21 cellular contexts compared by ENCODE assay signal in the genomic region with DNA sequence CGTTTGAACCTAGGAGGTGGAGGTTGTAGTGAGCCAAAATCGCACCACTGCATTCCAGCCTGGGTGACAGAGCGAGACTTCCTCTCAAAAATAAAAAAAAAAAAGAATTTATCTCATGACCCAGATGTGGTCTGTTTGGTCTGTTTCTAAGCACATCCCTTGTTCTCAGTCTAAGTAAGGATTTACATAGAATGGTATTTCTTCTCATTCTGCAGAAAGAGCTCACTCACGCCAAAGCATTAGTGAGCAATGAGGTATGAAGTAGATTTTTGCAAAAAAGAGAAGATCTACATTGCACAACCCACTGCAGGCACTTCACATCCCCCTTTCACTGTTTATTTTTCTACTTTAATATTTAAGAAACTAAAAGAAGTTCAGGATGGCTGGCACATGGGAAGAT.
A peak's percentile ranks its signal among the peaks of the same experiment; 100 is the strongest.
DNase-seq lines count a peak whose midpoint lies in the region; ATAC-seq and TF ChIP-seq lines count a peak whose summit lies in the region.
"Had no signal": no experiment of that assay in that cellular context is flagged by ENCODE, and none has a peak within 500 bp of the region (broad histone marks: within the 10 kb centered on the region; RNA-seq: fewer than 3 reads in every experiment).

No MANE protein-coding gene starts in this region.

- TF ChIP-seq POLR2A in esophagus squamous epithelium (IDR thresholded peaks at IDR 0.05) = no peak

- no peaks in the 10 kb centered on the region for H3K9me3 Mint-ChIP-seq in activated T-cell treated with anti-CD3 and anti-CD28 coated beads, Interleukin-2, amount 50 U/mL, for 72 hours
- no peaks in the 10 kb centered on the region for H3K9me3 Mint-ChIP-seq in dendritic cell treated with granulocyte-macrophage colony-stimulating factor and Interleukin-4, amounts not matched to agents 40 ng/mL and 50 ng/mL, for 4 days
- no peaks in the 10 kb centered on the region for H3K9me3 Mint-ChIP-seq in stimulated activated naive B cell treated with anti-CD40 and anti-IgM and Interleukin-4, amounts not matched to agents 10 μg/mL and 1 μg/mL and 100 μg/mL, for 72 hours
- H3K9me3 Mint-ChIP-seq: activated naive CD8-positive, alpha-beta T cell treated with anti-CD3 and anti-CD28 coated beads for 36 hours; activated T-helper 1 cell treated with anti-CD3 and anti-CD28 coated beads, Interleukin-12 subunit alpha, Interleukin-12 subunit beta, Interleukin-2, Interleukin-4 antibody, amounts not matched to agents 30 ng/mL and 10 ng/mL and 1 ng/mL, durations not matched to agents 14 hours and 24 hours and 36 hours; nephron progenitor cell had no signal

- peaks cover 10% of the 10 kb centered on the region for H3K4me1 Mint-ChIP-seq in activated T-cell treated with anti-CD3 and anti-CD28 coated beads, Interleukin-2, amount 50 U/mL, for 72 hours (ENCODE audit: low read depth)
- peaks cover 18% of the 10 kb centered on the region for H3K4me1 Mint-ChIP-seq in dendritic cell treated with granulocyte-macrophage colony-stimulating factor and Interleukin-4, amounts not matched to agents 40 ng/mL and 50 ng/mL, for 4 days (ENCODE audit: low read depth)
- peaks cover 4 to 5% of the 10 kb centered on the region in 2 donors for H3K4me1 Mint-ChIP-seq in stimulated activated naive B cell treated with anti-CD40 and anti-IgM and Interleukin-4, amounts not matched to agents 10 μg/mL and 1 μg/mL and 100 μg/mL, for 72 hours
- H3K4me1 Mint-ChIP-seq: nephron progenitor cell had no signal

- no peak overlapping the region for H3K27ac ChIP-seq in esophagus squamous epithelium
- H3K27ac ChIP-seq: A549 had no signal

- H3K4me3 ChIP-seq in esophagus squamous epithelium = no peak overlapping the region
- H3K4me3 ChIP-seq: A549 had no signal

- no peak overlapping the region for H3K4me3 Mint-ChIP-seq in activated T-cell treated with anti-CD3 and anti-CD28 coated beads, Interleukin-2, amount 50 U/mL, for 72 hours
- no peak overlapping the region for H3K4me3 Mint-ChIP-seq in dendritic cell treated with granulocyte-macrophage colony-stimulating factor and Interleukin-4, amounts not matched to agents 40 ng/mL and 50 ng/mL, for 4 days
- no peak overlapping the region for H3K4me3 Mint-ChIP-seq in stimulated activated naive B cell treated with anti-CD40 and anti-IgM and Interleukin-4, amounts not matched to agents 10 μg/mL and 1 μg/mL and 100 μg/mL, for 72 hours
- H3K4me3 Mint-ChIP-seq: activated naive CD8-positive, alpha-beta T cell treated with anti-CD3 and anti-CD28 coated beads for 36 hours; activated T-helper 1 cell treated with anti-CD3 and anti-CD28 coated beads, Interleukin-12 subunit alpha, Interleukin-12 subunit beta, Interleukin-2, Interleukin-4 antibody, amounts not matched to agents 30 ng/mL and 10 ng/mL and 1 ng/mL, durations not matched to agents 14 hours and 24 hours and 36 hours; nephron progenitor cell had no signal

- no peaks in the 10 kb centered on the region for H3K36me3 Mint-ChIP-seq in activated T-cell treated with anti-CD3 and anti-CD28 coated beads, Interleukin-2, amount 50 U/mL, for 72 hours (ENCODE audit: insufficient read depth in 2 of 2)
- H3K36me3 Mint-ChIP-seq in dendritic cell treated with granulocyte-macrophage colony-stimulating factor and Interleukin-4, amounts not matched to agents 40 ng/mL and 50 ng/mL, for 4 days (ENCODE audit: low read depth) = no peaks in the 10 kb centered on the region
- H3K36me3 Mint-ChIP-seq in stimulated activated naive B cell treated with anti-CD40 and anti-IgM and Interleukin-4, amounts not matched to agents 10 μg/mL and 1 μg/mL and 100 μg/mL, for 72 hours = peaks cover 0 to 2% of the 10 kb centered on the region in 2 donors

- H3K27ac Mint-ChIP-seq in activated T-cell treated with anti-CD3 and anti-CD28 coated beads, Interleukin-2, amount 50 U/mL, for 72 hours = no peak overlapping the region
- H3K27ac Mint-ChIP-seq in dendritic cell treated with granulocyte-macrophage colony-stimulating factor and Interleukin-4, amounts not matched to agents 40 ng/mL and 50 ng/mL, for 4 days = peak overlapping the region; percentile 14
- no peak overlapping the region for H3K27ac Mint-ChIP-seq in stimulated activated naive B cell treated with anti-CD40 and anti-IgM and Interleukin-4, amounts not matched to agents 10 μg/mL and 1 μg/mL and 100 μg/mL, for 72 hours
- H3K27ac Mint-ChIP-seq: activated naive CD8-positive, alpha-beta T cell treated with anti-CD3 and anti-CD28 coated beads for 36 hours; activated T-helper 1 cell treated with anti-CD3 and anti-CD28 coated beads, Interleukin-12 subunit alpha, Interleukin-12 subunit beta, Interleukin-2, Interleukin-4 antibody, amounts not matched to agents 30 ng/mL and 10 ng/mL and 1 ng/mL, durations not matched to agents 14 hours and 24 hours and 36 hours had no signal

- no peaks in the 10 kb centered on the region for H3K9me3 ChIP-seq in esophagus squamous epithelium
- H3K9me3 ChIP-seq: A549 had no signal

- TF ChIP-seq CTCF in esophagus squamous epithelium (IDR thresholded peaks at IDR 0.05) = no peak

- intact Hi-C loops in dendritic cell treated with granulocyte-macrophage colony-stimulating factor and Interleukin-4, amounts not matched to agents 40 ng/mL and 50 ng/mL, for 4 days (cut with micrococcal nuclease) = no loop called here
- intact Hi-C loops in esophagus squamous epithelium (cut with DNase I) = no loop called here

- peak; percentile 58 to 84 for ATAC-seq in activated T-cell treated with anti-CD3 and anti-CD28 coated beads, Interleukin-2, amount 50 U/mL, for 72 hours (replicated peaks in 1 of 2)
- peak; percentile 83 to 98 for ATAC-seq in stimulated activated naive B cell treated with anti-CD40 and anti-IgM and Interleukin-4, amounts not matched to agents 10 μg/mL and 1 μg/mL and 100 μg/mL, for 72 hours (replicated peaks)
- ATAC-seq: A549, sciatic nerve had no signal

- peaks cover 0 to 2% (median 0%) of the 10 kb centered on the region in 3 donors for H3K4me1 ChIP-seq in esophagus squamous epithelium
- H3K4me1 ChIP-seq: A549 had no signal

- no peaks in the 10 kb centered on the region for H3K27me3 Mint-ChIP-seq in activated T-cell treated with anti-CD3 and anti-CD28 coated beads, Interleukin-2, amount 50 U/mL, for 72 hours (ENCODE audit: low read depth)
- H3K27me3 Mint-ChIP-seq in dendritic cell treated with granulocyte-macrophage colony-stimulating factor and Interleukin-4, amounts not matched to agents 40 ng/mL and 50 ng/mL, for 4 days = peaks cover 2% of the 10 kb centered on the region
- no peaks in the 10 kb centered on the region for H3K27me3 Mint-ChIP-seq in stimulated activated naive B cell treated with anti-CD40 and anti-IgM and Interleukin-4, amounts not matched to agents 10 μg/mL and 1 μg/mL and 100 μg/mL, for 72 hours
- H3K27me3 Mint-ChIP-seq: activated naive CD8-positive, alpha-beta T cell treated with anti-CD3 and anti-CD28 coated beads for 36 hours had no signal

- 41 to 73% methylated on average over 4 of the region's 4 CpGs for WGBS in esophagus squamous epithelium, 2 donors

- DNase-seq in activated T-cell treated with anti-CD3 and anti-CD28 coated beads, Interleukin-2, amount 50 U/mL, for 72 hours = no peak
- DNase-seq in activated T-cell treated with anti-CD3 and anti-CD28 coated beads for 4 hours (no peak), NOMO-1 treated with DMSO at 0.1 percent for 48 hours (lab: John Stamatoyannopoulos, UW; ENCODE audit: unreplicated experiment) (peak; percentile 88), esophagus squamous epithelium (lab: John Stamatoyannopoulos, UW) (no peak), cerebellum (ENCODE audit: low spot score) (no peak), iPS-NIHi7 (ENCODE audit: extremely low spot score) (no peak)
- DNase-seq in stimulated activated naive B cell treated with anti-CD40 and anti-IgM and Interleukin-4, amounts not matched to agents 10 μg/mL and 1 μg/mL and 100 μg/mL, for 72 hours = no peak
- DNase-seq: activated naive CD8-positive, alpha-beta T cell treated with anti-CD3 and anti-CD28 coated beads for 36 hours; C1 segment of cervical spinal cord; KBM-7; NCI-H187 treated with DMSO at 0.1 percent for 48 hours; NCI-H69; nephron progenitor cell; posterior cingulate gyrus; Right ventricle myocardium superior; stimulated activated CD4-positive, alpha-beta T cell treated with anti-CD3 and anti-CD28 coated beads, Interleukin-15, amount 100 ng/mL, for 24 hours; stimulated activated CD8-positive, alpha-beta memory T cell treated with anti-CD3 and anti-CD28 coated beads, Interleukin-4, amount 100 ng/mL, for 48 hours had no signal

- no peaks in the 10 kb centered on the region for H3K27me3 ChIP-seq in esophagus squamous epithelium

- peaks cover 0 to 41% (median 0%) of the 10 kb centered on the region in 3 donors for H3K36me3 ChIP-seq in esophagus squamous epithelium
